19 cellular contexts compared by ENCODE assay signal in genomic region chr20:33407251-33407650, GRCh38. TPM values are rescaled to one million over a fixed set of nuclear protein-coding genes. Genes with fewer than 3 reads are reported as not detected.
A peak's percentile ranks its signal among the peaks of the same experiment; 100 is the strongest.
DNase-seq lines count a peak whose midpoint lies in the region; ATAC-seq, FAIRE-seq and TF ChIP-seq lines count a peak whose summit lies in the region.
"Had no signal": no experiment of that assay in that cellular context is flagged by ENCODE, and none has a peak within 500 bp of the region (broad histone marks: within the 10 kb centered on the region; RNA-seq: fewer than 3 reads in every experiment).

No MANE protein-coding gene starts in this region.

- H4K91ac ChIP-seq in mesenchymal stem cell (ENCODE audit: low read length) = no peak overlapping the region

- peaks cover 5% of the 10 kb centered on the region for H3K9me3 ChIP-seq in mesenchymal stem cell (ENCODE audit: control insufficient read depth, low read length)
- no peaks in the 10 kb centered on the region for H3K9me3 ChIP-seq in small intestine (ENCODE audit: control insufficient read depth, low read depth)
- H3K9me3 ChIP-seq: gastroesophageal sphincter, SJCRH30 had no signal

- peak overlapping the region in 1 of 2 experiments; percentile 70 for H3K18ac ChIP-seq in mesenchymal stem cell (ENCODE audit: low read depth in 1 of 2, low read length in 2 of 2)

- H2AFZ ChIP-seq in mesenchymal stem cell (ENCODE audit: low read depth, low read length) = no peak overlapping the region

- H3K4me3 ChIP-seq in NB4 (ENCODE audit: low read depth, low read length) = no peak overlapping the region
- peak overlapping the region in 1 of 2 experiments; percentile 2 for H3K4me3 ChIP-seq in mesenchymal stem cell (ENCODE audit: insufficient read depth in 1 of 2, low read depth in 1 of 2, low read length in 2 of 2)
- H3K4me3 ChIP-seq in small intestine (ENCODE audit: low read depth in 1 of 2, low read length in 2 of 2) = no peak overlapping the region
- H3K4me3 ChIP-seq: gastroesophageal sphincter, GM12878, SJCRH30 had no signal

- peak; percentile 57 for ATAC-seq in activated T-helper 17 cell treated with anti-CD3 and anti-CD28 coated beads, Interleukin-2, amount 50 U/mL, for 72 hours (replicated peaks)
- ATAC-seq in GM19455 (IDR thresholded peaks at IDR 0.05; ENCODE audit: unreplicated experiment) = no peak
- ATAC-seq: gastroesophageal sphincter, GM12878 had no signal

- 57% methylated on average over 1 of the region's 1 CpG for WGBS in mesenchymal stem cell
- WGBS in small intestine, 3 donors = 61 to 86% (median 81%) methylated on average over 1 of the region's 1 CpG

- no peak overlapping the region for H2BK120ac ChIP-seq in mesenchymal stem cell (ENCODE audit: low read depth, low read length)

- DNase-seq in EL = peak; percentile 17
- DNase-seq in NB4 (ENCODE audit: low read depth) = peak; percentile 82
- peak; percentile 32 for DNase-seq in mesenchymal stem cell
- no peak for DNase-seq in NCI-H1694 (lab: John Stamatoyannopoulos, UW)
- DNase-seq in small intestine = no peak
- no peak for DNase-seq in activated naive CD4-positive, alpha-beta T cell treated with anti-CD3 and anti-CD28 coated beads, Interleukin-2, amount 50 U/mL, for 16 hours
- DNase-seq: activated CD4-positive, CD25-positive, alpha-beta regulatory T cell; cortex of kidney; DND-41; NCI-H1092 treated with DMSO at 0.1 percent for 48 hours; NCI-H510A; SJCRH30; stimulated activated CD4-positive, alpha-beta T cell treated with anti-CD3 and anti-CD28 coated beads, Interleukin-4, amount 100 ng/mL, for 24 hours; stimulated activated naive CD4-positive, alpha-beta T cell treated with Interleukin-2 at 50 U/mL for 16 hours had no signal

- no peaks in the 10 kb centered on the region for H3K27me3 Mint-ChIP-seq in activated T-helper 17 cell treated with anti-CD3 and anti-CD28 coated beads, Interleukin-2, amount 50 U/mL, for 72 hours

- TF ChIP-seq CTCF in NB4 (IDR thresholded peaks at IDR 0.05; ENCODE audit: low read depth, low read length) = no peak

- H3K27ac ChIP-seq in mesenchymal stem cell (ENCODE audit: low read length, poor library complexity, severe bottlenecking) (no peak overlapping the region), small intestine (ENCODE audit: low read depth in 1 of 2, low read length in 1 of 2) (no peak overlapping the region)
- H3K27ac ChIP-seq: gastroesophageal sphincter, SJCRH30 had no signal

- FAIRE-seq in small intestine (lab: Jason Lieb, UNC) = no peak
- FAIRE-seq: GM12878, H1 had no signal

- no peak overlapping the region for H3K4me3 Mint-ChIP-seq in activated T-helper 17 cell treated with anti-CD3 and anti-CD28 coated beads, Interleukin-2, amount 50 U/mL, for 72 hours

- H3K4ac ChIP-seq in mesenchymal stem cell (ENCODE audit: low read depth in 1 of 2, low read length in 2 of 2) = peak overlapping the region in 1 of 2 experiments; percentile 62

- no peak overlapping the region for H2AK5ac ChIP-seq in mesenchymal stem cell (ENCODE audit: low read length, severe bottlenecking)

- TF ChIP-seq POLR2A in NB4 (IDR thresholded peaks at IDR 0.05; ENCODE audit: extremely low read depth, insufficient read length) = no peak

- H3K27ac Mint-ChIP-seq in activated T-helper 17 cell treated with anti-CD3 and anti-CD28 coated beads, Interleukin-2, amount 50 U/mL, for 72 hours = peak overlapping the region; percentile 65

- H2BK12ac ChIP-seq in mesenchymal stem cell (ENCODE audit: low read length in 2 of 2) = peak overlapping the region in 1 of 2 experiments; percentile 74

- H4K8ac ChIP-seq in mesenchymal stem cell (ENCODE audit: low read length) = no peak overlapping the region

- peaks cover 4% of the 10 kb centered on the region for H3K4me1 Mint-ChIP-seq in activated T-helper 17 cell treated with anti-CD3 and anti-CD28 coated beads, Interleukin-2, amount 50 U/mL, for 72 hours

- no peak overlapping the region for H3K23ac ChIP-seq in mesenchymal stem cell (ENCODE audit: low read length in 2 of 2)

- peaks cover 9% of the 10 kb centered on the region for H3K36me3 Mint-ChIP-seq in activated T-helper 17 cell treated with anti-CD3 and anti-CD28 coated beads, Interleukin-2, amount 50 U/mL, for 72 hours (ENCODE audit: low read depth)

- H3K9me3 Mint-ChIP-seq in activated T-helper 17 cell treated with anti-CD3 and anti-CD28 coated beads, Interleukin-2, amount 50 U/mL, for 72 hours = no peaks in the 10 kb centered on the region

- H3K27me3 ChIP-seq in mesenchymal stem cell (ENCODE audit: control insufficient read depth in 1 of 2, insufficient read depth in 1 of 2, low read length in 2 of 2) = no peaks in the 10 kb centered on the region
- H3K27me3 ChIP-seq in small intestine (ENCODE audit: control insufficient read depth in 2 of 2, insufficient read depth in 2 of 2, low read length in 2 of 2) = no peaks in the 10 kb centered on the region
- H3K27me3 ChIP-seq: gastroesophageal sphincter, SJCRH30 had no signal

- H2BK15ac ChIP-seq in mesenchymal stem cell (ENCODE audit: low read depth, poor library complexity, severe bottlenecking) = no peak overlapping the region

- peaks cover 18% of the 10 kb centered on the region for H3K79me1 ChIP-seq in mesenchymal stem cell (replicated peaks; ENCODE audit: low read length, poor library complexity, severe bottlenecking)

- no peak overlapping the region for H3K9ac ChIP-seq in mesenchymal stem cell (ENCODE audit: low read length)

- no peak overlapping the region for H2BK5ac ChIP-seq in mesenchymal stem cell (ENCODE audit: low read depth, low read length, poor library complexity, severe bottlenecking)

- H3K36me3 ChIP-seq in mesenchymal stem cell (ENCODE audit: control insufficient read depth in 1 of 2, insufficient read depth in 2 of 2, low read depth in 1 of 2, low read length in 2 of 2) (peaks cover 41 to 68% of the 10 kb centered on the region in 2 experiments), small intestine (ENCODE audit: control insufficient read depth in 2 of 2, insufficient read depth in 2 of 2, low read length in 2 of 2) (peaks cover 0 to 2% of the 10 kb centered on the region in 2 donors)

- H3K4me1 ChIP-seq in mesenchymal stem cell (ENCODE audit: control insufficient read depth, insufficient read depth, low read depth, low read length) (peaks cover 13% of the 10 kb centered on the region), small intestine (ENCODE audit: control insufficient read depth in 2 of 2, insufficient read depth in 1 of 2, low read depth in 1 of 2, low read length in 1 of 2) (peaks cover 0 to 2% of the 10 kb centered on the region in 2 donors)
- H3K4me1 ChIP-seq: SJCRH30 had no signal

- no peak overlapping the region for H3K4me2 ChIP-seq in mesenchymal stem cell (ENCODE audit: low read length, poor library complexity, severe bottlenecking)

- H3K14ac ChIP-seq in mesenchymal stem cell (ENCODE audit: low read length in 2 of 2) = no peak overlapping the region

RNA-seq across cellular contexts. Expression of gene CDK5RAP1, which starts 5.9 kb away (rescaled TPM):
- total RNA-seq in activated T-helper 17 cell treated with anti-CD3 and anti-CD28 coated beads, Interleukin-2, amount 50 U/mL, for 72 hours = 10 to 100 TPM; 24.1 to 44.5 TPM
- polyA plus RNA-seq in mesenchymal stem cell (2013, experiment 1 of 2) = 12.9 TPM
- 12.4 TPM for polyA plus RNA-seq in mesenchymal stem cell (2013, experiment 2 of 2)
- 10 to 100 TPM; 30.0 to 32.0 (median 30.6) TPM for polyA plus RNA-seq in small intestine

RNA-seq across cellular contexts. Expression of gene SNTA1, which starts 36.3 kb away (rescaled TPM):
- 1 to 10 TPM; 5.5 to 6.5 TPM for total RNA-seq in activated T-helper 17 cell treated with anti-CD3 and anti-CD28 coated beads, Interleukin-2, amount 50 U/mL, for 72 hours
- 14.6 TPM for polyA plus RNA-seq in mesenchymal stem cell (2013, experiment 1 of 2)
- 14.4 TPM for polyA plus RNA-seq in mesenchymal stem cell (2013, experiment 2 of 2)
- 10 to 100 TPM in 2 of 3 donors, 1 to 10 TPM in 1; 9.1 to 15.4 (median 13.9) TPM for polyA plus RNA-seq in small intestine

Comparison
In these comparisons a context has a peak if more than half of its experiments do, and no peak if none do; other contexts are left out.
1. DNase-seq: peak in EL (single experiment), NB4 (single experiment) and mesenchymal stem cell (single experiment); none in NCI-H1694 (single experiment), small intestine (single experiment) and activated naive CD4-positive, alpha-beta T cell treated with anti-CD3 and anti-CD28 coated beads, Interleukin-2, amount 50 U/mL, for 16 hours (single experiment).